Comparison of ENCODE assay signal across 9 cellular contexts in genomic region chr10:22317121-22317370, GRCh38. TPM values are rescaled to one million over a fixed set of nuclear protein-coding genes. Genes with fewer than 3 reads are reported as not detected.
A peak's percentile ranks its signal among the peaks of the same experiment; 100 is the strongest.
DNase-seq lines count a peak whose midpoint lies in the region; ATAC-seq, FAIRE-seq and TF ChIP-seq lines count a peak whose summit lies in the region.
"Had no signal": no experiment of that assay in that cellular context is flagged by ENCODE, and none has a peak within 500 bp of the region (broad histone marks: within the 10 kb centered on the region; RNA-seq: fewer than 3 reads in every experiment).

No MANE protein-coding gene starts in this region.

- FAIRE-seq in small intestine (lab: Jason Lieb, UNC): no peak

- H4K20me1 ChIP-seq in SU-DHL-6 (ENCODE audit: low read depth, low read length): peaks cover 5% of the 10 kb centered on the region; the same call in 1 of the 2 replicates

- H3F3A ChIP-seq in SU-DHL-6 (ENCODE audit: insufficient read depth): peaks cover 39% of the 10 kb centered on the region

- H3K4me1 ChIP-seq in foreskin keratinocyte (peaks cover 7% of the 10 kb centered on the region), small intestine (ENCODE audit: control insufficient read depth in 2 of 2, insufficient read depth in 1 of 2, low read depth in 1 of 2, low read length in 1 of 2) (no peaks in the 10 kb centered on the region)

- no peak for DNase-seq in foreskin keratinocyte
- no peak for DNase-seq in small intestine
- no peak for DNase-seq in DMS153 (lab: John Stamatoyannopoulos, UW)
- no peak for DNase-seq in SIG-M5 treated with dmso at 0.1 percent for 504 hours (lab: John Stamatoyannopoulos, UW; ENCODE audit: unreplicated experiment)
- no peak for DNase-seq in middle frontal gyrus (ENCODE audit: extremely low spot score, low spot score)
- no peak for DNase-seq in GF-D8 (lab: John Stamatoyannopoulos, UW)

- H3K27me3 ChIP-seq in SU-DHL-6 (ENCODE audit: low read length): no peaks in the 10 kb centered on the region
- H3K27me3 ChIP-seq in foreskin keratinocyte: peaks cover 2% of the 10 kb centered on the region
- no peaks in the 10 kb centered on the region for H3K27me3 ChIP-seq in small intestine (ENCODE audit: control insufficient read depth in 2 of 2, insufficient read depth in 2 of 2, low read length in 2 of 2)

- H3K27ac ChIP-seq in SU-DHL-6 (ENCODE audit: low read depth, low read length) (peak overlapping the region; percentile 77), foreskin keratinocyte (peak overlapping the region; percentile 74), small intestine (ENCODE audit: low read depth in 1 of 2, low read length in 1 of 2) (peak overlapping the region in 1 of 2 donors; percentile 96)

- no peaks in the 10 kb centered on the region for H3K9me2 ChIP-seq in SU-DHL-6 (replicated peaks; ENCODE audit: insufficient read depth, low read length)

- H3K79me2 ChIP-seq in SU-DHL-6 (ENCODE audit: insufficient read depth, low read length): no peaks in the 10 kb centered on the region

- TF ChIP-seq CTCF in SU-DHL-6 (IDR thresholded peaks at IDR 0.05; ENCODE audit: insufficient read depth, low read length, poor library complexity, severe bottlenecking) (no peak), foreskin keratinocyte (conservative IDR thresholded peaks at IDR 0.05) (no peak)

- no peaks in the 10 kb centered on the region for H3K9me3 ChIP-seq in SU-DHL-6 (ENCODE audit: insufficient read depth, low read length)
- H3K9me3 ChIP-seq in small intestine (ENCODE audit: control insufficient read depth, low read depth): no peaks in the 10 kb centered on the region

- 0 out of 2 replicates have a peak, but pooled peaks cover 15% of the 10 kb centered on the region for H3K36me3 ChIP-seq in SU-DHL-6 (ENCODE audit: low read length)
- no peaks in the 10 kb centered on the region for H3K36me3 ChIP-seq in small intestine (ENCODE audit: control insufficient read depth in 2 of 2, insufficient read depth in 2 of 2, low read length in 2 of 2)

- peak overlapping the region; percentile 91 for H2AFZ ChIP-seq in SU-DHL-6 (ENCODE audit: low read depth, low read length, severe bottlenecking)

- ATAC-seq in GM21423 (IDR thresholded peaks at IDR 0.05; ENCODE audit: unreplicated experiment) (peak; percentile 18), foreskin keratinocyte (no peak)

- peak overlapping the region; percentile 96 for H3K4me2 ChIP-seq in SU-DHL-6 (ENCODE audit: low read depth, low read length, poor library complexity, severe bottlenecking)

- H3K4me3 ChIP-seq in SU-DHL-6 (ENCODE audit: insufficient read depth, low read length, poor library complexity, severe bottlenecking) (peak overlapping the region; percentile 77), small intestine (ENCODE audit: low read depth in 1 of 2, low read length in 2 of 2) (peak overlapping the region; percentile 78 to 95)

- peak overlapping the region; percentile 77 for H3K9ac ChIP-seq in SU-DHL-6 (ENCODE audit: low read length)

- 2 to 15% (median 12%) methylated on average over 8 of the region's 8 CpGs for WGBS in small intestine, 3 donors

RNA-seq across cellular contexts. Expression of gene COMMD3, which starts 0.9 kb away (rescaled TPM):
- total RNA-seq in foreskin keratinocyte: 42.0 and 47.5 TPM in 2 replicates
- 53.7 and 54.6 TPM in 2 replicates for polyA plus RNA-seq in foreskin keratinocyte
- polyA plus RNA-seq in small intestine: 10 to 100 TPM; 44.3 to 71.8 (median 70.3) TPM

RNA-seq across cellular contexts. Expression of gene BMI1, which starts 3.9 kb away (rescaled TPM):
- total RNA-seq in foreskin keratinocyte: 31.5 and 31.8 TPM in 2 replicates
- polyA plus RNA-seq in foreskin keratinocyte (8.5 and 11.2 TPM in 2 replicates), small intestine (10 to 100 TPM; 10.3 to 22.0 (median 17.3) TPM)

RNA-seq across cellular contexts. Expression of gene SPAG6, which starts 28.2 kb away (rescaled TPM):
- not detected in 2 replicates for total RNA-seq in foreskin keratinocyte
- polyA plus RNA-seq in foreskin keratinocyte (not detected in 2 replicates), small intestine (under 1 TPM in 2 of 3 donors, not detected in 1; 0.04 to 0.27 TPM)
- total RNA-seq: pulmonary artery endothelial cell had no signal
